8 cellular contexts compared by ENCODE assay signal in the genomic region with DNA sequence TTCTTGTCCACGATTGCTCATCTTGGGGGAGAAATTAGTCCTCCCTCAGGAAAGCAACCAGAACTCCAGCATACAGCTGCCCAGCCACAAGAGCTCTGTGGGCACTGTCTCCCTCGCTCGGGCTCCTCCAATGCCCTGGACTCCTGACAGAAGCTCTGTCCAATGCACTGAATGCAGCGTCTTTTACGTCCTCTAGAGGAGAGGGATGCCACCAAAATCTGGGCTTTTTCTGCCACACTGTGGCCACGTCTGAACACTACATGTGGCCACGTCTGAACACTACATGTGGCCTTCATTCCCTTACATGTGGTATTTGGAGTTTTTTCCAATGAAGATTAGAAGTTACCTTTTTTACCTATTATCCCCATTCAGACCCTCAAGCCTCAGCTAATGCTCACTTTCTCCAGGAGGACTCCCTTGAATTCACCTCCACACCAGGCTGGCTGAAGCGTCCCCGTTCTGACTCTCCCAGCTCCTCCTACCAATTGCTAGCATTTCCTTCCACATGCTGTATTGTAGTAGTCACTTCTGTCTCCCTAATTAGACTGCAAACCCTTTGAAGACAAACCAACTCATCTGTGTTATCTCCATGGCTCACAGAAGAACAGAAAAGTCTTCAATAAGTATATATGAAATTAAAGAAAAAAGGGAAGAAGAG.
DNase-seq lines count a peak whose midpoint lies in the region; ATAC-seq, FAIRE-seq and TF ChIP-seq lines count a peak whose summit lies in the region.

No MANE protein-coding gene starts in this region.

- H3K79me2 ChIP-seq in mammary epithelial cell (ENCODE audit: insufficient read depth, low read length), result no peaks in the 10 kb centered on the region
- H3K79me2 ChIP-seq in keratinocyte (ENCODE audit: control insufficient read depth, insufficient read depth, low read length), result no peaks in the 10 kb centered on the region

- H3K4me3 ChIP-seq in BJ (ENCODE audit: low read depth, low read length) (no peak overlapping the region), mammary epithelial cell (replicated peaks in 1 of 3; ENCODE audit: insufficient read depth in 1 of 3, low read depth in 2 of 3, low read length in 3 of 3) (peak overlapping the region; percentile 30 to 40 (median 30)), keratinocyte (ENCODE audit: control insufficient read depth in 2 of 3, extremely low read depth in 1 of 3, insufficient read depth in 2 of 3, low read depth in 1 of 3, low read length in 3 of 3) (no peak overlapping the region), suprapubic skin (no peak overlapping the region)

- no peaks in the 10 kb centered on the region for H3K36me3 ChIP-seq in BJ (ENCODE audit: control insufficient read depth, insufficient read depth, low read length)
- H3K36me3 ChIP-seq in mammary epithelial cell (ENCODE audit: insufficient read depth, low read length), result no peaks in the 10 kb centered on the region
- H3K36me3 ChIP-seq in keratinocyte (ENCODE audit: control insufficient read depth in 2 of 2, extremely low read depth in 1 of 2, insufficient read depth in 2 of 2, low read length in 2 of 2), result no peaks in the 10 kb centered on the region
- H3K36me3 ChIP-seq in suprapubic skin, result no peaks in the 10 kb centered on the region

- no peak for TF ChIP-seq EP300 in suprapubic skin (IDR thresholded peaks at IDR 0.05)

- H3K9ac ChIP-seq in mammary epithelial cell (ENCODE audit: insufficient read depth, low read length) (no peak overlapping the region), keratinocyte (ENCODE audit: control insufficient read depth, extremely low read depth, insufficient read depth, low read length) (no peak overlapping the region)

- H3K27me3 ChIP-seq in BJ (ENCODE audit: control insufficient read depth, insufficient read depth, low read length) (no peaks in the 10 kb centered on the region), mammary epithelial cell (ENCODE audit: insufficient read depth, low read length) (no peaks in the 10 kb centered on the region), keratinocyte (ENCODE audit: control insufficient read depth, extremely low read depth, insufficient read depth, low read length) (no peaks in the 10 kb centered on the region), suprapubic skin (peaks cover 7% of the 10 kb centered on the region)

- CTCF ChIA-PET in BJ (lab: Yijun Ruan, JAX), result interaction anchor here (0.6 to 11.4 kb wide), 33 partner anchors 9 to 831 kb away, joined by 3 to 170 read pairs (median 4); no protein-coding TSS in a partner anchor
- CTCF ChIA-PET in mammary epithelial cell (lab: Charles Lee; ENCODE audit: low non-redundant PET), result interaction anchor here (0.5 to 1.8 kb wide), 7 partner anchors 40 to 475 kb away, joined by 3 to 18 read pairs (median 3); no protein-coding TSS in a partner anchor
- CTCF ChIA-PET in activated naive CD4-positive, alpha-beta T cell treated with anti-CD3 and anti-CD28 coated beads, Interleukin-2, amount 10 ng/mL, durations not matched to agents 7 days and 5 days (lab: Charles Lee), result interaction anchor here (0.9 kb wide), 1 partner anchor 422 kb away, joined by 3 read pairs; no protein-coding TSS in a partner anchor

- H3K27ac ChIP-seq in mammary epithelial cell (ENCODE audit: insufficient read depth, low read depth, low read length), result no peak overlapping the region
- no peak overlapping the region for H3K27ac ChIP-seq in keratinocyte (ENCODE audit: control insufficient read depth, insufficient read depth, low read length)
- no peak overlapping the region for H3K27ac ChIP-seq in suprapubic skin

- FAIRE-seq in keratinocyte (lab: Jason Lieb, UNC), result peak; percentile 86

- dilution Hi-C loops in mammary epithelial cell (cut with HindIII; ENCODE audit: low sequenced_read_pairs), result loop anchor here (5.0 kb wide), 2 partner anchors 153 to 457 kb away; no protein-coding TSS in a partner anchor
- dilution Hi-C loops in keratinocyte (cut with MboI; ENCODE audit: extremely low pct_ligation_motif_present, low sequenced_read_pairs), result no loop called here

- H3K36me3 Mint-ChIP-seq in activated naive CD4-positive, alpha-beta T cell treated with anti-CD3 and anti-CD28 coated beads, Interleukin-2, amount 10 ng/mL, durations not matched to agents 7 days and 5 days, result no peaks in the 10 kb centered on the region

- H3K4me1 Mint-ChIP-seq in activated naive CD4-positive, alpha-beta T cell treated with anti-CD3 and anti-CD28 coated beads, Interleukin-2, amount 10 ng/mL, durations not matched to agents 7 days and 5 days, result no peaks in the 10 kb centered on the region

- WGBS in mammary epithelial cell (ENCODE audit: low coverage, missing lambda C conversion rate), result 25% methylated on average over 9 of the region's 9 CpGs
- 26% methylated on average over 9 of the region's 9 CpGs for WGBS in suprapubic skin

- H3K9me1 ChIP-seq in keratinocyte (ENCODE audit: control insufficient read depth, extremely low read depth, insufficient read depth, low read length), result no peaks in the 10 kb centered on the region

- no peak overlapping the region for H3K27ac Mint-ChIP-seq in activated naive CD4-positive, alpha-beta T cell treated with anti-CD3 and anti-CD28 coated beads, Interleukin-2, amount 10 ng/mL, durations not matched to agents 7 days and 5 days

- peak overlapping the region; percentile 72 for H3K4me2 ChIP-seq in mammary epithelial cell (ENCODE audit: insufficient read depth, low read depth, low read length)
- H3K4me2 ChIP-seq in keratinocyte (ENCODE audit: control insufficient read depth, extremely low read depth, insufficient read depth, low read depth, low read length), result peak overlapping the region; percentile 51

- peaks cover 3% of the 10 kb centered on the region for H3K4me1 ChIP-seq in mammary epithelial cell (ENCODE audit: insufficient read depth, low read length)
- H3K4me1 ChIP-seq in keratinocyte (ENCODE audit: control insufficient read depth, extremely low read depth, insufficient read depth, low read length), result no peaks in the 10 kb centered on the region
- H3K4me1 ChIP-seq in suprapubic skin, result no peaks in the 10 kb centered on the region

- BruUV-seq in mammary epithelial cell (replicated peaks; lab: Mats Ljungman, UMichigan), result no TSS peak

- H3K9me3 Mint-ChIP-seq in activated naive CD4-positive, alpha-beta T cell treated with anti-CD3 and anti-CD28 coated beads, Interleukin-2, amount 10 ng/mL, durations not matched to agents 7 days and 5 days, result no peaks in the 10 kb centered on the region

- TF ChIP-seq POLR2A in suprapubic skin (IDR thresholded peaks at IDR 0.05), result no peak

- in situ Hi-C loops in mammary epithelial cell (cut with MboI; ENCODE audit: low sequenced_read_pairs in 2 of 2), result loop anchor here (5.0 kb wide), 1 partner anchor 462 kb away; no protein-coding TSS in a partner anchor

- H2AFZ ChIP-seq in mammary epithelial cell (ENCODE audit: low read depth, low read length), result peak overlapping the region; percentile 80
- H2AFZ ChIP-seq in keratinocyte (ENCODE audit: control insufficient read depth, low read length), result peak overlapping the region; percentile 42

- peak; percentile 72 for ATAC-seq in GM18873 (IDR thresholded peaks at IDR 0.05; ENCODE audit: low FRiP score, unreplicated experiment)

- H4K20me1 ChIP-seq in mammary epithelial cell (ENCODE audit: insufficient read depth, low read length) (no peaks in the 10 kb centered on the region), keratinocyte (ENCODE audit: control insufficient read depth, extremely low read depth, insufficient read depth, low read length) (no peaks in the 10 kb centered on the region)

- intact Hi-C loops in mammary epithelial cell (cut with micrococcal nuclease), result loop anchor here (1.0 to 5.0 kb wide), 12 partner anchors 40 to 1070 kb away; no protein-coding TSS in a partner anchor

- peak; percentile 71 for TF ChIP-seq CTCF in BJ (IDR thresholded peaks at IDR 0.05; ENCODE audit: insufficient read depth, low read depth, low read length)
- peak; percentile 85 to 88 for TF ChIP-seq CTCF in mammary epithelial cell (conservative IDR thresholded peaks at IDR 0.05 in 1 of 2, IDR thresholded peaks at IDR 0.05 in 1 of 2; ENCODE audit: extremely low read depth in 1 of 2, insufficient read depth in 1 of 2, low read depth in 1 of 2, low read length in 2 of 2)
- TF ChIP-seq CTCF in keratinocyte (optimal IDR thresholded peaks at IDR 0.05 in 1 of 3, IDR thresholded peaks at IDR 0.05 in 1 of 3, conservative IDR thresholded peaks at IDR 0.05 in 1 of 3; ENCODE audit: extremely low read depth in 1 of 3, insufficient read depth in 2 of 3, low read length in 3 of 3), result peak; percentile 78 to 91 (median 88)
- TF ChIP-seq CTCF in suprapubic skin (IDR thresholded peaks at IDR 0.05), result peak; percentile 9 to 55

- DNase-seq in BJ (ENCODE audit: low read depth) (peak; percentile 32), HK-2 (ENCODE audit: unreplicated experiment) (peak; percentile 44), NCI-H82 (lab: John Stamatoyannopoulos, UW) (peak; percentile 89), mammary epithelial cell (peak; percentile 85), keratinocyte (ENCODE audit: low read depth, low spot score) (peak; percentile 30), suprapubic skin (ENCODE audit: low spot score in 2 of 2) (no peak)
- DNase-seq in activated naive CD4-positive, alpha-beta T cell treated with anti-CD3 and anti-CD28 coated beads, Interleukin-2, amount 10 ng/mL, durations not matched to agents 7 days and 5 days, result no peak

- no peak overlapping the region for H3K4me3 Mint-ChIP-seq in activated naive CD4-positive, alpha-beta T cell treated with anti-CD3 and anti-CD28 coated beads, Interleukin-2, amount 10 ng/mL, durations not matched to agents 7 days and 5 days

- no peaks in the 10 kb centered on the region for H3K27me3 Mint-ChIP-seq in activated naive CD4-positive, alpha-beta T cell treated with anti-CD3 and anti-CD28 coated beads, Interleukin-2, amount 10 ng/mL, durations not matched to agents 7 days and 5 days

- POLR2A ChIA-PET in BJ (lab: Charles Lee), result no interaction called here

- H3K9me3 ChIP-seq in mammary epithelial cell (replicated peaks; ENCODE audit: insufficient read depth, low read length) (no peaks in the 10 kb centered on the region), keratinocyte (ENCODE audit: control insufficient read depth, low read depth, low read length) (no peaks in the 10 kb centered on the region), suprapubic skin (no peaks in the 10 kb centered on the region)

Comparison
In these comparisons a context has a peak if more than half of its experiments do, and no peak if none do; other contexts are left out.
1. DNase-seq: peak in BJ (single experiment), HK-2 (single experiment), NCI-H82 (single experiment), mammary epithelial cell (single experiment) and keratinocyte (single experiment); none in suprapubic skin (0 of 2) and activated naive CD4-positive, alpha-beta T cell treated with anti-CD3 and anti-CD28 coated beads, Interleukin-2, amount 10 ng/mL, durations not matched to agents 7 days and 5 days (single experiment).
2. H3K4me3 ChIP-seq: peak in mammary epithelial cell (3 of 3); none in BJ (single experiment), keratinocyte (0 of 3) and suprapubic skin (single experiment).
3. CTCF ChIP-seq: peak in every context shown above with its lines; median percentile 88 in keratinocyte; 86 in mammary epithelial cell; 71 in BJ; 32 in suprapubic skin.